In the genomic region with DNA sequence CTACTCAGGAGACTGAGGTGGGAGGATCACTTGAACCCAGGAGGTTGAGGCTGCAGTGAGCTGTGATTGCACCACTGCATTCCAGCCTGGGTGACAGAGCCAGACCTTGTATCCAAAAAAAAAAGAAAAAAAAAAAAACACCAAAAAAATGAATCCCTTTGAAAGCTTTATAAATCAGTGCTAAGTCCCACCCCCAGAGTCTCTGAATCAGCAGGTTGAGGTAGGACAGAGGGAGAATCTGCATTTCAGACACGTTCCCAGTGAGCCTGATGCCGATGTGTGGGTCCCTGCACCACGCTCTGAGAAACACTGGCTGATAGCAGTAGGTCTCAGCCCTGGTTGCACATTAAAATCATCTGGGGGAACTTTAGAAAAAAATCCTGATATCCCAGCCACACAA, we compare ENCODE assay signal across 20 cellular contexts. TPM values are rescaled to one million over a fixed set of nuclear protein-coding genes. Genes with fewer than 3 reads are reported as not detected.
"Had no signal": no experiment of that assay in that cellular context is flagged by ENCODE, and none has a peak within 500 bp of the region (broad histone marks: within the 10 kb centered on the region; RNA-seq: fewer than 3 reads in every experiment).

No MANE protein-coding gene starts in this region.

- H3K36me3 Mint-ChIP-seq: immature natural killer cell had no signal

- H3K79me2 ChIP-seq: hepatocyte had no signal

- H3K4me1 ChIP-seq: colonic mucosa, foreskin keratinocyte, left lung had no signal

- ATAC-seq: effector memory CD8-positive, alpha-beta T cell; foreskin keratinocyte; gastroesophageal sphincter; heart left ventricle; left cardiac atrium; left lung; left ventricle myocardium superior; lower lobe of right lung had no signal

- H3K27me3 ChIP-seq: colonic mucosa, foreskin keratinocyte, hepatocyte had no signal

- H3K36me3 ChIP-seq: colonic mucosa, esophagus muscularis mucosa, gastroesophageal sphincter, heart left ventricle, left lung, lower lobe of right lung had no signal

- H3K27ac ChIP-seq: colonic mucosa, esophagus muscularis mucosa, foreskin keratinocyte, gastroesophageal sphincter, heart left ventricle, hepatocyte, left lung, lower lobe of right lung had no signal

- H3K27ac Mint-ChIP-seq: dendritic cell treated with granulocyte-macrophage colony-stimulating factor and Interleukin-4, amounts not matched to agents 40 ng/mL and 50 ng/mL, for 4 days; effector memory CD8-positive, alpha-beta T cell; immature natural killer cell had no signal

- H2AFZ ChIP-seq: hepatocyte had no signal

- H3K4me3 Mint-ChIP-seq: dendritic cell treated with granulocyte-macrophage colony-stimulating factor and Interleukin-4, amounts not matched to agents 40 ng/mL and 50 ng/mL, for 4 days; effector memory CD8-positive, alpha-beta T cell; immature natural killer cell had no signal

- DNase-seq: colonic mucosa; cortex of kidney; effector CD8-positive, alpha-beta T cell; effector memory CD8-positive, alpha-beta T cell; foreskin keratinocyte; heart left ventricle; hypothalamus; immature natural killer cell; left cardiac atrium; left lung; left ventricle myocardium superior; lower lobe of right lung; mesenchymal stem cell; midbrain had no signal

- FAIRE-seq: endothelial cell of umbilical vein, frontal cortex had no signal

- H3K9me3 ChIP-seq: colonic mucosa, esophagus muscularis mucosa, heart left ventricle, left lung, lower lobe of right lung had no signal

- H3K9me3 Mint-ChIP-seq: dendritic cell treated with granulocyte-macrophage colony-stimulating factor and Interleukin-4, amounts not matched to agents 40 ng/mL and 50 ng/mL, for 4 days; effector memory CD8-positive, alpha-beta T cell; immature natural killer cell had no signal

- H3K4me3 ChIP-seq: colonic mucosa, esophagus muscularis mucosa, gastroesophageal sphincter, heart left ventricle, hepatocyte, left lung, lower lobe of right lung had no signal

- H3K4me2 ChIP-seq: hepatocyte had no signal

RNA-seq across cellular contexts. Expression of a gene that starts 27.1 kb away (rescaled TPM):
- polyA plus RNA-seq: immature natural killer cell had no signal
